ENCODE assay signal across 8 cellular contexts in the genomic region with DNA sequence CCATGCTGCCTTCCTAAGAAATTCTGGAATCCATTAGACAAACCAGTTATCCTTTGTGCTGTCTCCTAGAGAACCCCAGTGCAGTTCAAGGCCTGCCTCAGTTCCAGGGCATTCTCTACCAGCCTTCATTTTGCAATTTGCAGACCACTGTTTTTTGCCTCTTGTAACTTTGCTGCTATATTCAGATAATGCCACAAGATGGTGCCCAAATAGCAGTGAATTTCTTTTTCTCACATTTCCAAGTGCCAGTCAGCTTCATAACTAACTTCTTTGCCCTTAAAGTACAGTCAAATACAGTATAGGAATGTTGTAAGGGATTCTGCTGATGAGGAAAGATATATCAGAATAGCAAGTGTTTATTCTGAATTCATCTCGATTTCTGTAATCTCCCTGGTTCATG. TPM values are rescaled to one million over a fixed set of nuclear protein-coding genes. Genes with fewer than 3 reads are reported as not detected.
DNase-seq lines count a peak whose midpoint lies in the region; TF ChIP-seq lines count a peak whose summit lies in the region.

No MANE protein-coding gene starts in this region.

- no peaks in the 10 kb centered on the region for H3K79me2 ChIP-seq in Karpas-422 (ENCODE audit: low read length)

- H3K9me3 ChIP-seq in Karpas-422 (ENCODE audit: low read length) (no peaks in the 10 kb centered on the region), spleen (no peaks in the 10 kb centered on the region)
- no peaks in the 10 kb centered on the region for H3K9me3 ChIP-seq in CD8-positive, alpha-beta memory T cell (ENCODE audit: low read length)

- H3K27ac Mint-ChIP-seq in MCF 10A (ENCODE audit: low read depth, unreplicated experiment), result peak overlapping the region; percentile 5
- H3K27ac Mint-ChIP-seq in CD8-positive, alpha-beta memory T cell, result peak overlapping the region in 1 of 8 donors; percentile 3

- TF ChIP-seq CTCF in MCF 10A (IDR thresholded peaks at IDR 0.05; ENCODE audit: unreplicated experiment) (peak; percentile 40), spleen (IDR thresholded peaks at IDR 0.05 in 8 of 11, conservative IDR thresholded peaks at IDR 0.05 in 3 of 11) (peak in 3 of 11 experiments; percentile 28 to 33 (median 31))

- H3K9ac ChIP-seq in Karpas-422 (ENCODE audit: low read length), result no peak overlapping the region

- no peak overlapping the region for H2AFZ ChIP-seq in Karpas-422 (ENCODE audit: low read length)

- POLR2A ChIA-PET in MCF 10A (lab: Yijun Ruan, JAX), result interaction anchor here (0.6 kb wide), 1 partner anchor 1413 kb away, joined by 3 read pairs; no protein-coding TSS in a partner anchor
- POLR2A ChIA-PET in CD8-positive, alpha-beta memory T cell (lab: Charles Lee), result no interaction called here

- CTCF ChIA-PET in MCF 10A (lab: Yijun Ruan, JAX), result interaction anchor here (0.6 to 8.7 kb wide), 11 partner anchors 23 to 1044 kb away, joined by 3 to 52 read pairs (median 4); no protein-coding TSS in a partner anchor
- CTCF ChIA-PET in CD8-positive, alpha-beta memory T cell (lab: Charles Lee), result no interaction called here

- TF ChIP-seq POLR2A in spleen (IDR thresholded peaks at IDR 0.05), result no peak

- H3K27me3 Mint-ChIP-seq in MCF 10A (ENCODE audit: insufficient read depth, unreplicated experiment), result no peaks in the 10 kb centered on the region
- no peaks in the 10 kb centered on the region for H3K27me3 Mint-ChIP-seq in CD8-positive, alpha-beta memory T cell

- no peaks in the 10 kb centered on the region for H3K27me3 ChIP-seq in Karpas-422 (ENCODE audit: low read length)
- H3K27me3 ChIP-seq in CD8-positive, alpha-beta memory T cell (ENCODE audit: insufficient read depth, low read length, poor library complexity, severe bottlenecking), result no peaks in the 10 kb centered on the region
- no peaks in the 10 kb centered on the region for H3K27me3 ChIP-seq in spleen (replicated peaks in 1 of 7)

- no TSS peak for BruUV-seq in MCF 10A (replicated peaks; lab: Mats Ljungman, UMichigan)

- H3K4me1 Mint-ChIP-seq in MCF 10A (ENCODE audit: insufficient read depth, unreplicated experiment), result no peaks in the 10 kb centered on the region
- peaks cover 0 to 3% (median under 1%) of the 10 kb centered on the region in 3 donors for H3K4me1 Mint-ChIP-seq in CD8-positive, alpha-beta memory T cell

- no peaks in the 10 kb centered on the region for H3K36me3 ChIP-seq in Karpas-422 (ENCODE audit: insufficient read depth, low read length)
- peaks cover 32% of the 10 kb centered on the region for H3K36me3 ChIP-seq in CD8-positive, alpha-beta memory T cell (ENCODE audit: insufficient read depth, low read length)
- H3K36me3 ChIP-seq in spleen, result peaks cover 5 to 100% (median 54%) of the 10 kb centered on the region in 6 donors

- H4K20me1 ChIP-seq in Karpas-422 (ENCODE audit: insufficient read depth, low read depth, low read length), result no peaks in the 10 kb centered on the region

- H3K4me3 ChIP-seq in Karpas-422 (ENCODE audit: low read length) (no peak overlapping the region), spleen (no peak overlapping the region)
- no peak overlapping the region for H3K4me3 ChIP-seq in CD8-positive, alpha-beta memory T cell (ENCODE audit: low read length)

- H3K36me3 Mint-ChIP-seq in MCF 10A (ENCODE audit: insufficient read depth, unreplicated experiment), result peaks cover 48% of the 10 kb centered on the region
- H3K36me3 Mint-ChIP-seq in CD8-positive, alpha-beta memory T cell, result peaks cover 7 to 88% (median 29%) of the 10 kb centered on the region in 3 donors

- H3K9me3 Mint-ChIP-seq in MCF 10A (ENCODE audit: unreplicated experiment), result no peaks in the 10 kb centered on the region
- H3K9me3 Mint-ChIP-seq in CD8-positive, alpha-beta memory T cell, result no peaks in the 10 kb centered on the region

- H3K4me1 ChIP-seq in Karpas-422 (ENCODE audit: low read length) (no peaks in the 10 kb centered on the region), spleen (peaks cover 0 to 5% (median 0%) of the 10 kb centered on the region in 6 donors)
- no peaks in the 10 kb centered on the region for H3K4me1 ChIP-seq in CD8-positive, alpha-beta memory T cell (ENCODE audit: insufficient read depth, low read length)

- H3K9me2 ChIP-seq in Karpas-422 (replicated peaks; ENCODE audit: insufficient read depth, low read length), result no peaks in the 10 kb centered on the region

- DNase-seq in COLO829 (ENCODE audit: low spot score) (peak; percentile 30), Karpas-422 (peak; percentile 41), MCF 10A (ENCODE audit: unreplicated experiment) (no peak), lung microvascular endothelial cell (ENCODE audit: low read depth in 2 of 2) (peak; percentile 33 to 56), NCI-H524 treated with DMSO at 0.1 percent for 48 hours (lab: John Stamatoyannopoulos, UW) (no peak), NCI-H748 (lab: John Stamatoyannopoulos, UW; ENCODE audit: unreplicated experiment) (no peak), spleen (no peak)
- no peak for DNase-seq in CD8-positive, alpha-beta memory T cell

- intact Hi-C loops in MCF 10A (cut with micrococcal nuclease) (loop anchor here (1.0 kb wide), 1 partner anchor 66 kb away; no protein-coding TSS in a partner anchor), spleen (cut with DNase I; ENCODE audit: low total_unique reads) (no loop called here)

- no peak overlapping the region for H3K4me3 Mint-ChIP-seq in MCF 10A (ENCODE audit: unreplicated experiment)
- no peak overlapping the region for H3K4me3 Mint-ChIP-seq in CD8-positive, alpha-beta memory T cell

- H3K27ac ChIP-seq in Karpas-422 (ENCODE audit: low read length) (no peak overlapping the region), spleen (no peak overlapping the region)
- H3K27ac ChIP-seq in CD8-positive, alpha-beta memory T cell (ENCODE audit: low read depth, low read length), result no peak overlapping the region

- H3K4me2 ChIP-seq in Karpas-422 (ENCODE audit: low read depth, low read length, poor library complexity, severe bottlenecking), result no peak overlapping the region

- 85 to 92% (median 91%) methylated on average over 1 of the region's 1 CpG for WGBS in spleen, 5 donors

RNA-seq across cellular contexts. Expression of a gene that starts 25.2 kb away (rescaled TPM):
- not detected in 2 replicates for total RNA-seq in Karpas-422 (2014; rRNA removed; shearing (Covaris generic); ENCODE audit: low replicate concordance)
- total RNA-seq in MCF 10A (2022) (not detected in 2 replicates), lung microvascular endothelial cell (under 0.01 and 0.87 TPM in 2 replicates), spleen (1 to 10 TPM; 1.6 to 6.1 (median 2.5) TPM)
- total RNA-seq in CD8-positive, alpha-beta memory T cell, result not detected
- polyA plus RNA-seq in CD8-positive, alpha-beta memory T cell, result 0.43 TPM
- under 1 TPM; 0.39 to 0.90 (median 0.44) TPM for polyA plus RNA-seq in spleen

Comparison
In these comparisons a context has a peak if more than half of its experiments do, and no peak if none do; other contexts are left out.
1. DNase-seq: peak in COLO829 (single experiment), Karpas-422 (single experiment) and lung microvascular endothelial cell (2 of 2); none in MCF 10A (single experiment), NCI-H524 treated with DMSO at 0.1 percent for 48 hours (single experiment), CD8-positive, alpha-beta memory T cell (0 of 5), NCI-H748 (single experiment) and spleen (single experiment).